ENCODE assay signal across 21 cellular contexts in genomic region chr6:105932440-105932839, GRCh38.
"Had no signal": no experiment of that assay in that cellular context is flagged by ENCODE, and none has a peak within 500 bp of the region (broad histone marks: within the 10 kb centered on the region; RNA-seq: fewer than 3 reads in every experiment).

No MANE protein-coding gene starts in this region.

- H3K36me3 ChIP-seq: lower lobe of right lung, neutrophil, right lobe of liver had no signal

- H3K9me3 ChIP-seq: lower lobe of right lung, neutrophil, right lobe of liver, testis had no signal

- H3K4me2 ChIP-seq: hepatocyte had no signal

- H3K27ac ChIP-seq: hepatocyte, lower lobe of right lung, parathyroid adenoma, right lobe of liver, testis had no signal

- H3K27me3 ChIP-seq: dorsolateral prefrontal cortex, hepatocyte, neutrophil, right lobe of liver, testis had no signal

- H3K79me2 ChIP-seq: hepatocyte, parathyroid adenoma had no signal

- H3K4me3 ChIP-seq: dorsolateral prefrontal cortex, hepatocyte, lower lobe of right lung, right lobe of liver, testis had no signal

- H3K4me1 ChIP-seq: parathyroid adenoma, right lobe of liver, testis had no signal

- DNase-seq: activated CD4-positive, alpha-beta memory T cell treated with anti-CD3 and anti-CD28 coated beads, Interleukin-2, amount 10 ng/mL, durations not matched to agents 7 days and 5 days; activated CD4-positive, alpha-beta T cell treated with anti-CD3 and anti-CD28 coated beads for 48 hours; activated CD4-positive, CD25-positive, alpha-beta regulatory T cell; activated CD8-positive, alpha-beta memory T cell treated with anti-CD3 and anti-CD28 coated beads, Interleukin-2, amount 10 ng/mL, durations not matched to agents 7 days and 5 days; activated naive CD8-positive, alpha-beta T cell treated with anti-CD3 and anti-CD28 coated beads for 36 hours; amniotic stem cell; dorsolateral prefrontal cortex; endodermal cell; erythroblast; left colon; lower lobe of right lung; natural killer cell; right lobe of liver; stimulated activated CD4-positive, alpha-beta T cell treated with anti-CD3 and anti-CD28 coated beads, Interleukin-4, amount 100 ng/mL, for 4 hours; T1000; testis had no signal

- FAIRE-seq: colon, islet of Langerhans had no signal

- H3K9ac ChIP-seq: parathyroid adenoma had no signal

- H2AFZ ChIP-seq: hepatocyte, parathyroid adenoma had no signal
